ENCODE assay signal across 13 cellular contexts in genomic region chr6:37276916-37277509, GRCh38. TPM values are rescaled to one million over a fixed set of nuclear protein-coding genes. Genes with fewer than 3 reads are reported as not detected.
DNase-seq lines count a peak whose midpoint lies in the region; ATAC-seq lines count a peak whose summit lies in the region.
"Had no signal": no experiment of that assay in that cellular context is flagged by ENCODE, and none has a peak within 500 bp of the region (broad histone marks: within the 10 kb centered on the region; RNA-seq: fewer than 3 reads in every experiment).

No MANE protein-coding gene starts in this region.

- peak; percentile 76 for ATAC-seq in GM19395 (IDR thresholded peaks at IDR 0.05; ENCODE audit: unreplicated experiment)
- ATAC-seq in naive thymus-derived CD8-positive, alpha-beta T cell = peak; percentile 46 to 47
- ATAC-seq in HG02588 (IDR thresholded peaks at IDR 0.05; ENCODE audit: unreplicated experiment) = no peak
- no peak for ATAC-seq in GM19455 (IDR thresholded peaks at IDR 0.05; ENCODE audit: unreplicated experiment)
- ATAC-seq: activated T-helper 17 cell treated with anti-CD3 and anti-CD28 coated beads, Interleukin-2, amount 50 U/mL, for 72 hours had no signal

- H3K4me3 Mint-ChIP-seq in T-helper 2 cell treated with Interferon-gamma antibody and Interleukin-4, amounts not matched to agents 5 μg/mL and 100 μg/mL, for 36 hours = peak overlapping the region; percentile 40
- H3K4me3 Mint-ChIP-seq in naive thymus-derived CD8-positive, alpha-beta T cell = peak overlapping the region in 1 of 10 donors; percentile 6
- H3K4me3 Mint-ChIP-seq: activated T-helper 17 cell treated with anti-CD3 and anti-CD28 coated beads, Interleukin-2, amount 50 U/mL, for 72 hours had no signal

- POLR2A ChIA-PET in naive thymus-derived CD8-positive, alpha-beta T cell (lab: Charles Lee) = interaction anchor here (0.7 kb wide), 1 partner anchor 18 kb away, joined by 3 read pairs; no protein-coding TSS in a partner anchor

- peak overlapping the region; percentile 18 for H3K27ac Mint-ChIP-seq in T-helper 2 cell treated with Interferon-gamma antibody and Interleukin-4, amounts not matched to agents 5 μg/mL and 100 μg/mL, for 36 hours
- peak overlapping the region in 2 of 10 donors; percentile 37 to 49 for H3K27ac Mint-ChIP-seq in naive thymus-derived CD8-positive, alpha-beta T cell

- H3K27me3 Mint-ChIP-seq in T-helper 2 cell treated with Interferon-gamma antibody and Interleukin-4, amounts not matched to agents 5 μg/mL and 100 μg/mL, for 36 hours (ENCODE audit: low read depth) = no peaks in the 10 kb centered on the region
- no peaks in the 10 kb centered on the region for H3K27me3 Mint-ChIP-seq in naive thymus-derived CD8-positive, alpha-beta T cell
- H3K27me3 Mint-ChIP-seq: activated T-helper 17 cell treated with anti-CD3 and anti-CD28 coated beads, Interleukin-2, amount 50 U/mL, for 72 hours had no signal

- H3K36me3 Mint-ChIP-seq in T-helper 2 cell treated with Interferon-gamma antibody and Interleukin-4, amounts not matched to agents 5 μg/mL and 100 μg/mL, for 36 hours (ENCODE audit: low read depth) = peaks cover 44% of the 10 kb centered on the region
- H3K36me3 Mint-ChIP-seq in naive thymus-derived CD8-positive, alpha-beta T cell = peaks cover 0 to 39% (median 9%) of the 10 kb centered on the region in 3 donors

- H3K4me1 Mint-ChIP-seq in T-helper 2 cell treated with Interferon-gamma antibody and Interleukin-4, amounts not matched to agents 5 μg/mL and 100 μg/mL, for 36 hours (ENCODE audit: low read depth) = peaks cover 75% of the 10 kb centered on the region
- H3K4me1 Mint-ChIP-seq in naive thymus-derived CD8-positive, alpha-beta T cell = peaks cover 19 to 59% (median 46%) of the 10 kb centered on the region in 4 donors

- no peak for DNase-seq in T-helper 2 cell treated with Interferon-gamma antibody and Interleukin-4, amounts not matched to agents 5 μg/mL and 100 μg/mL, for 36 hours (ENCODE audit: low spot score)
- DNase-seq in T-helper 2 cell (no peak), MV-4-11 (lab: John Stamatoyannopoulos, UW) (peak; percentile 8), NCI-H1105 treated with DMSO at 0.1 percent for 48 hours (lab: John Stamatoyannopoulos, UW) (no peak)
- DNase-seq in naive thymus-derived CD8-positive, alpha-beta T cell = no peak
- DNase-seq: foreskin melanocyte, NCI-H1417, ovary, PC-9 had no signal

- H3K9me3 Mint-ChIP-seq in T-helper 2 cell treated with Interferon-gamma antibody and Interleukin-4, amounts not matched to agents 5 μg/mL and 100 μg/mL, for 36 hours = no peaks in the 10 kb centered on the region
- no peaks in the 10 kb centered on the region for H3K9me3 Mint-ChIP-seq in naive thymus-derived CD8-positive, alpha-beta T cell
- H3K9me3 Mint-ChIP-seq: activated T-helper 17 cell treated with anti-CD3 and anti-CD28 coated beads, Interleukin-2, amount 50 U/mL, for 72 hours had no signal

RNA-seq across cellular contexts. Expression of gene TMEM217, which starts 19.1 kb away (rescaled TPM):
- total RNA-seq in naive thymus-derived CD8-positive, alpha-beta T cell = under 1 TPM; 0.42 to 0.96 TPM
- polyA plus RNA-seq in naive thymus-derived CD8-positive, alpha-beta T cell = under 1 TPM; 0.24 to 0.71 (median 0.54) TPM

RNA-seq across cellular contexts. Expression of gene TBC1D22B, which starts 19.4 kb away (rescaled TPM):
- 1 to 10 TPM; 9.4 to 9.5 TPM for total RNA-seq in naive thymus-derived CD8-positive, alpha-beta T cell
- polyA plus RNA-seq in naive thymus-derived CD8-positive, alpha-beta T cell = 1 to 10 TPM; 5.1 to 8.4 (median 5.4) TPM

Comparison
In these comparisons a context has a peak if more than half of its experiments do, and no peak if none do; other contexts are left out.
1. ATAC-seq: peak in GM19395 (single experiment) and naive thymus-derived CD8-positive, alpha-beta T cell (2 of 2); none in HG02588 (single experiment) and GM19455 (single experiment).